In genomic region chr6:111841822-111842221, GRCh38 we compare ENCODE assay signal across 1 cellular context.
TF ChIP-seq lines count a peak whose summit lies in the region.

No MANE protein-coding gene starts in this region.

TF ChIP-seq in K562, 482 proteins besides CTCF, POLR2A, EP300 and RAD21 (continued from another document):
- no peak for TF ChIP-seq NR0B1 (IDR thresholded peaks at IDR 0.05; ENCODE audit: partially characterized antibody)
- TF ChIP-seq MCM7 (IDR thresholded peaks at IDR 0.05) = no peak
- TF ChIP-seq DPF2 (IDR thresholded peaks at IDR 0.05) = no peak
- TF ChIP-seq ELF1 (tag; IDR thresholded peaks at IDR 0.05) = no peak
- TF ChIP-seq UBTF (IDR thresholded peaks at IDR 0.05; ENCODE audit: borderline replicate concordance in 1 of 2, low read depth in 2 of 2, low read length in 2 of 2) = no peak
- TF ChIP-seq CC2D1A (IDR thresholded peaks at IDR 0.05) = no peak
- TF ChIP-seq ZBTB40 (IDR thresholded peaks at IDR 0.05) = no peak
- TF ChIP-seq ZBTB40 (CRISPR knock-in tag; IDR thresholded peaks at IDR 0.05) = no peak
- TF ChIP-seq SFPQ (IDR thresholded peaks at IDR 0.05; ENCODE audit: low read depth, low read length) = no peak
